ENCODE assay signal across 2 cellular contexts in genomic region chr4:8763966-8764901, GRCh38.
TF ChIP-seq lines count a peak whose summit lies in the region.

No MANE protein-coding gene starts in this region.

TF ChIP-seq in H1, 55 proteins besides CTCF, POLR2A, EP300 and RAD21:
- TF ChIP-seq TAF7 (optimal IDR thresholded peaks at IDR 0.05; ENCODE audit: borderline replicate concordance, low read depth, low read length): no peak
- no peak for TF ChIP-seq NANOG (IDR thresholded peaks at IDR 0.05; ENCODE audit: insufficient read depth, low read depth, low read length, poor library complexity, severe bottlenecking)
- TF ChIP-seq ASH2L (IDR thresholded peaks at IDR 0.05; ENCODE audit: low read length): no peak
- no peak for TF ChIP-seq HDAC6 (IDR thresholded peaks at IDR 0.05; ENCODE audit: low read depth, low read length)
- TF ChIP-seq YY1 (IDR thresholded peaks at IDR 0.05; ENCODE audit: low read depth, low read length): no peak
- TF ChIP-seq CBX5 (IDR thresholded peaks at IDR 0.05; ENCODE audit: low read depth, low read length): no peak
- no peak for TF ChIP-seq GABPA (IDR thresholded peaks at IDR 0.05; ENCODE audit: borderline replicate concordance, insufficient read depth, low read length)
- no peak for TF ChIP-seq CTBP2 (IDR thresholded peaks at IDR 0.05; ENCODE audit: borderline replicate concordance, insufficient read depth, insufficient read length, low read length)

TF ChIP-seq in HepG2, 621 proteins besides CTCF, POLR2A, EP300 and RAD21 (continued from another document):
- no peak for TF ChIP-seq IKZF4 (CRISPR knock-in tag; IDR thresholded peaks at IDR 0.05; ENCODE audit: borderline replicate concordance, low read depth, not compliant biosample characterization)
- no peak for TF ChIP-seq PRPF4 (IDR thresholded peaks at IDR 0.05; ENCODE audit: low read depth, low read length, poor library complexity, severe bottlenecking)
- no peak for TF ChIP-seq SP1 (IDR thresholded peaks at IDR 0.05)
- no peak for TF ChIP-seq SP1 (CRISPR knock-in tag; IDR thresholded peaks at IDR 0.05)
- no peak for TF ChIP-seq ZNF234 (CRISPR knock-in tag; conservative IDR thresholded peaks at IDR 0.05)
- no peak for TF ChIP-seq SUZ12 (IDR thresholded peaks at IDR 0.05; ENCODE audit: low read depth, low read length)
- TF ChIP-seq ZNF232 (CRISPR knock-in tag; IDR thresholded peaks at IDR 0.05; ENCODE audit: borderline replicate concordance): no peak
- TF ChIP-seq DBP (CRISPR knock-in tag; IDR thresholded peaks at IDR 0.05; ENCODE audit: not compliant biosample characterization): no peak
- no peak for TF ChIP-seq BRCA1 (CRISPR knock-in tag; IDR thresholded peaks at IDR 0.05)
- no peak for TF ChIP-seq PLRG1 (conservative IDR thresholded peaks at IDR 0.05)
- TF ChIP-seq ATF5 (CRISPR knock-in tag; IDR thresholded peaks at IDR 0.05; ENCODE audit: low read depth): no peak
- no peak for TF ChIP-seq PREB (CRISPR knock-in tag; IDR thresholded peaks at IDR 0.05)
- TF ChIP-seq SMARCC2 (IDR thresholded peaks at IDR 0.05): no peak
- TF ChIP-seq ZNF850 (CRISPR knock-in tag; conservative IDR thresholded peaks at IDR 0.05): no peak
- no peak for TF ChIP-seq PAWR (CRISPR knock-in tag; IDR thresholded peaks at IDR 0.05; ENCODE audit: borderline replicate concordance)
- no peak for TF ChIP-seq MED8 (CRISPR knock-in tag; IDR thresholded peaks at IDR 0.05; ENCODE audit: insufficient replicate concordance)
- no peak for TF ChIP-seq SYNCRIP (IDR thresholded peaks at IDR 0.05; ENCODE audit: insufficient read depth, low read depth, low read length)
- no peak for TF ChIP-seq ZNF180 (CRISPR knock-in tag; IDR thresholded peaks at IDR 0.05; ENCODE audit: borderline replicate concordance, low read depth)
